Comparison of ENCODE assay signal across 15 cellular contexts in genomic region chr7:12228024-12228423, GRCh38. TPM values are rescaled to one million over a fixed set of nuclear protein-coding genes. Genes with fewer than 3 reads are reported as not detected.
DNase-seq lines count a peak whose midpoint lies in the region; ATAC-seq, FAIRE-seq and TF ChIP-seq lines count a peak whose summit lies in the region.
"Had no signal": no experiment of that assay in that cellular context is flagged by ENCODE, and none has a peak within 500 bp of the region (broad histone marks: within the 10 kb centered on the region; RNA-seq: fewer than 3 reads in every experiment).

No MANE protein-coding gene starts in this region.

- TF ChIP-seq POLR2A in A549 (IDR thresholded peaks at IDR 0.05; ENCODE audit: low read length) = no peak

- no peak for TF ChIP-seq RAD21 in A549 (conservative IDR thresholded peaks at IDR 0.05 in 1 of 2, IDR thresholded peaks at IDR 0.05 in 1 of 2)

- no peak overlapping the region for H3K4me2 ChIP-seq in A549
- H3K4me2 ChIP-seq: BLaER1 had no signal

- peaks cover 19% of the 10 kb centered on the region for H3K36me3 ChIP-seq in A673 (ENCODE audit: insufficient read depth, low read length, poor library complexity, severe bottlenecking)

- no peak overlapping the region for H3K4me3 ChIP-seq in A549
- no peak overlapping the region for H3K4me3 ChIP-seq in A673 (ENCODE audit: low read depth, low read length, poor library complexity, severe bottlenecking)
- H3K4me3 ChIP-seq: BLaER1 had no signal

- intact Hi-C loops in A673 (cut with micrococcal nuclease; ENCODE audit: unreplicated experiment) = no loop called here

- TF ChIP-seq EP300 in A549 (IDR thresholded peaks at IDR 0.05) = no peak

- H3K27ac ChIP-seq in A549 = no peak overlapping the region
- no peak overlapping the region for H3K27ac ChIP-seq in A673 (ENCODE audit: low read depth, low read length, poor library complexity, severe bottlenecking)
- H3K27ac ChIP-seq: BLaER1 had no signal

- BruUV-seq in A673 (replicated peaks; lab: Mats Ljungman, UMichigan) = no TSS peak

- CTCF ChIA-PET in A549 (lab: Yijun Ruan, JAX) (no interaction called here), A673 (lab: Charles Lee) (no interaction called here)

- POLR2A ChIA-PET in A549 (lab: Yijun Ruan, JAX) (no interaction called here), A673 (lab: Charles Lee; ENCODE audit: low non-redundant PET) (no interaction called here)

- H3K4me1 ChIP-seq in A549 (no peaks in the 10 kb centered on the region), A673 (ENCODE audit: insufficient read depth, low read length, poor library complexity, severe bottlenecking) (no peaks in the 10 kb centered on the region)

- ATAC-seq in A549 = no peak

- TF ChIP-seq CTCF in A549 (IDR thresholded peaks at IDR 0.05) (no peak), A673 (conservative IDR thresholded peaks at IDR 0.05; ENCODE audit: low read depth, low read length) (no peak)

- H3K27me3 ChIP-seq in A673 (replicated peaks; ENCODE audit: insufficient read depth, low read depth, low read length, poor library complexity) = no peaks in the 10 kb centered on the region
- H3K27me3 ChIP-seq: BLaER1 had no signal

- no peak for FAIRE-seq in A549 (lab: Jason Lieb, UNC)
- peak; percentile 69 for FAIRE-seq in RCC 7860 (lab: Jason Lieb, UNC)
- FAIRE-seq in frontal cortex (lab: Jason Lieb, UNC) = peak; percentile 84
- FAIRE-seq: GM12891, GM19239, H1 had no signal

- no peak for DNase-seq in A549 (ENCODE audit: low read depth in 1 of 2, low spot score in 1 of 2)
- no peak for DNase-seq in RCC 7860 (ENCODE audit: low spot score)
- no peak for DNase-seq in frontal cortex (ENCODE audit: low spot score in 2 of 2)
- DNase-seq in LoVo (ENCODE audit: low spot score) = no peak
- no peak for DNase-seq in activated effector memory CD4-positive, alpha-beta T cell treated with Interleukin-2 at 50 U/mL for 16 hours
- no peak for DNase-seq in A673 (ENCODE audit: low spot score)
- DNase-seq: CD4-positive, alpha-beta memory T cell; DMS153; DMS79 treated with DMSO at 0.1 percent for 48 hours; H9; KBM-7 had no signal

- H3K9me3 ChIP-seq in A549 (peaks cover 6% of the 10 kb centered on the region; the same call in 1 of the 3 replicates), A673 (ENCODE audit: low read depth, low read length, poor library complexity, severe bottlenecking) (no peaks in the 10 kb centered on the region)

TF ChIP-seq in A549, 52 proteins besides CTCF, POLR2A, EP300 and RAD21:
- TF ChIP-seq MAFK (IDR thresholded peaks at IDR 0.05; ENCODE audit: partially characterized antibody) (peak; percentile 80), SREBF2 (IDR thresholded peaks at IDR 0.05) (no peak)

RNA-seq across cellular contexts. Expression of gene TMEM106B, which starts 16.9 kb away (rescaled TPM):
- polyA plus RNA-seq in A549 (2011; rRNA removed) (94.8 and 123 TPM in 2 replicates), A549 (2017; fragmentation: RNase III; extraction: RNeasy Plus Mini Kit Qiagen cat#74134 plus additional on column Dnase treatment) (65.2 to 80.8 TPM (median 70.9 TPM) in 3 replicates)
- polyA plus RNA-seq in A549 (2012; cell fraction: cytosol; rRNA removed) = 23.5 and 26.4 TPM in 2 replicates
- polyA plus RNA-seq in A549 (2012; cell fraction: nucleus; rRNA removed) = 13.9 and 14.6 TPM in 2 replicates
- polyA minus RNA-seq in A549 (2011; rRNA and poly(A)+ RNA removed) = 32.9 and 34.3 TPM in 2 replicates
- total RNA-seq in frontal cortex (46.5 TPM), A673 (2021) (34.5 and 37.1 TPM in 2 replicates)
